Comparison of ENCODE assay signal across 9 cellular contexts in genomic region chr18:37565138-37565984, GRCh38. TPM values are rescaled to one million over a fixed set of nuclear protein-coding genes. Genes with fewer than 3 reads are reported as not detected.
A peak's percentile ranks its signal among the peaks of the same experiment; 100 is the strongest.
DNase-seq lines count a peak whose midpoint lies in the region; TF ChIP-seq lines count a peak whose summit lies in the region.
"Had no signal": no experiment of that assay in that cellular context is flagged by ENCODE, and none has a peak within 500 bp of the region (broad histone marks: within the 10 kb centered on the region; RNA-seq: fewer than 3 reads in every experiment).

CELF4 (minus strand) TSS chr18:37565798.

- intact Hi-C loops in MCF 10A (cut with micrococcal nuclease): no loop called here

- POLR2A ChIA-PET in MCF 10A (lab: Yijun Ruan, JAX): no interaction called here

- H3K36me3 ChIP-seq in kidney epithelial cell (ENCODE audit: control insufficient read depth, insufficient read depth, low read length) (no peaks in the 10 kb centered on the region), subcutaneous abdominal adipose tissue (ENCODE audit: control insufficient read depth in 5 of 5, insufficient read depth in 5 of 5, low read length in 5 of 5) (no peaks in the 10 kb centered on the region), Karpas-422 (ENCODE audit: insufficient read depth, low read length) (no peaks in the 10 kb centered on the region)

- CTCF ChIA-PET in MCF 10A (lab: Yijun Ruan, JAX): no interaction called here

- H3K27me3 ChIP-seq in kidney epithelial cell (ENCODE audit: control insufficient read depth, insufficient read depth, low read length): peaks cover 68% of the 10 kb centered on the region
- peaks cover 27 to 63% (median 51%) of the 10 kb centered on the region in 5 donors for H3K27me3 ChIP-seq in subcutaneous abdominal adipose tissue (ENCODE audit: control insufficient read depth in 5 of 5, insufficient read depth in 4 of 5, low read length in 5 of 5)
- no peaks in the 10 kb centered on the region for H3K27me3 ChIP-seq in Karpas-422 (ENCODE audit: low read length)

- H3K4me1 Mint-ChIP-seq in MCF 10A (ENCODE audit: insufficient read depth, unreplicated experiment): peaks cover 12% of the 10 kb centered on the region

- H3K4me3 ChIP-seq in kidney epithelial cell (ENCODE audit: low read depth, low read length) (peak within 1 kb of the TSS; percentile 39), subcutaneous abdominal adipose tissue (ENCODE audit: low read depth in 1 of 5, low read length in 5 of 5) (peak within 1 kb of the TSS; percentile 60 to 70 (median 63)), Karpas-422 (ENCODE audit: low read length) (no peak within 1 kb of the TSS)

- H3K27ac ChIP-seq in subcutaneous abdominal adipose tissue (ENCODE audit: low read depth, low read length) (no peak within 1 kb of the TSS), Karpas-422 (ENCODE audit: low read length) (no peak within 1 kb of the TSS)

- no peaks in the 10 kb centered on the region for H4K20me1 ChIP-seq in Karpas-422 (ENCODE audit: insufficient read depth, low read depth, low read length)

- H3K4me1 ChIP-seq in subcutaneous abdominal adipose tissue (ENCODE audit: control insufficient read depth in 5 of 5, insufficient read depth in 5 of 5, low read length in 5 of 5) (peaks cover 0 to 31% (median 27%) of the 10 kb centered on the region in 5 donors), Karpas-422 (ENCODE audit: low read length) (no peaks in the 10 kb centered on the region)

- H3K4me2 ChIP-seq in Karpas-422 (ENCODE audit: low read depth, low read length, poor library complexity, severe bottlenecking): no peak within 1 kb of the TSS

- H3K27me3 Mint-ChIP-seq in MCF 10A (ENCODE audit: insufficient read depth, unreplicated experiment): peaks cover 72% of the 10 kb centered on the region

- H3K9me3 ChIP-seq in subcutaneous abdominal adipose tissue (ENCODE audit: control insufficient read depth in 5 of 5, low read length in 5 of 5): no peaks in the 10 kb centered on the region
- H3K9me3 ChIP-seq in Karpas-422 (ENCODE audit: low read length): no peaks in the 10 kb centered on the region

- H3K79me2 ChIP-seq in Karpas-422 (ENCODE audit: low read length): no peaks in the 10 kb centered on the region

- H3K9ac ChIP-seq in subcutaneous abdominal adipose tissue (ENCODE audit: low read length in 5 of 5): no peak within 1 kb of the TSS
- H3K9ac ChIP-seq in Karpas-422 (ENCODE audit: low read length): no peak within 1 kb of the TSS

- DNase-seq in DMS153 treated with DMSO at 0.1 percent for 48 hours (lab: John Stamatoyannopoulos, UW; ENCODE audit: unreplicated experiment): peak; percentile 54
- DNase-seq in NCI-H1930 (lab: John Stamatoyannopoulos, UW): peak; percentile 50
- peak; percentile 11 for DNase-seq in MCF 10A (ENCODE audit: unreplicated experiment)
- DNase-seq in kidney epithelial cell (ENCODE audit: low read depth): no peak
- DNase-seq in stimulated activated CD4-positive, alpha-beta T cell treated with anti-CD3 and anti-CD28 coated beads, Interleukin-1b, Interleukin-23, amount 100 ng/mL, for 48 hours: no peak
- DNase-seq in ecto neural progenitor cell (ENCODE audit: low spot score): no peak
- DNase-seq in Karpas-422: no peak

- BruUV-seq in MCF 10A (replicated peaks; lab: Mats Ljungman, UMichigan): no TSS peak

- no peaks in the 10 kb centered on the region for H3K9me2 ChIP-seq in Karpas-422 (replicated peaks; ENCODE audit: insufficient read depth, low read length)

- no peaks in the 10 kb centered on the region for H3K9me3 Mint-ChIP-seq in MCF 10A (ENCODE audit: unreplicated experiment)

- H3K4me3 Mint-ChIP-seq in MCF 10A (ENCODE audit: unreplicated experiment): peak within 1 kb of the TSS; percentile 86

- H2AFZ ChIP-seq in Karpas-422 (ENCODE audit: low read length): no peak within 1 kb of the TSS

- H3K27ac Mint-ChIP-seq in MCF 10A (ENCODE audit: low read depth, unreplicated experiment): peak within 1 kb of the TSS; percentile 98

- TF ChIP-seq CTCF in MCF 10A (IDR thresholded peaks at IDR 0.05; ENCODE audit: unreplicated experiment) (no peak), kidney epithelial cell (IDR thresholded peaks at IDR 0.05; ENCODE audit: insufficient read depth, low read length, poor library complexity, severe bottlenecking) (no peak)

- peaks cover 5% of the 10 kb centered on the region for H3K36me3 Mint-ChIP-seq in MCF 10A (ENCODE audit: insufficient read depth, unreplicated experiment)

RNA-seq across cellular contexts. Expression of gene CELF4, which starts in this region (rescaled TPM):
- total RNA-seq in MCF 10A (2022) (not detected in 2 replicates), kidney epithelial cell (0.34 TPM in 1 of 2 replicates, not detected in the other)
- not detected in 2 replicates for total RNA-seq in Karpas-422 (2014; rRNA removed; shearing (Covaris generic); ENCODE audit: low replicate concordance)
- total RNA-seq: renal cortical epithelial cell had no signal

Comparison
In these comparisons a context has a peak if more than half of its experiments do, and no peak if none do; other contexts are left out.
1. Peak in DNase-seq in MCF 10A; RNA of the gene not detected or under 1 TPM.
2. DNase-seq: peak in DMS153 treated with DMSO at 0.1 percent for 48 hours (single experiment) and NCI-H1930 (2 of 2); none in kidney epithelial cell (single experiment), stimulated activated CD4-positive, alpha-beta T cell treated with anti-CD3 and anti-CD28 coated beads, Interleukin-1b, Interleukin-23, amount 100 ng/mL, for 48 hours (single experiment), ecto neural progenitor cell (single experiment) and Karpas-422 (single experiment).